In genomic region chr22:50608996-50609395, GRCh38 we compare ENCODE assay signal across 1 cellular context.
TF ChIP-seq lines count a peak whose summit lies in the region.

No MANE protein-coding gene starts in this region.

TF ChIP-seq in H1, 55 proteins besides CTCF, POLR2A, EP300 and RAD21:
- TF ChIP-seq SRF (IDR thresholded peaks at IDR 0.05; ENCODE audit: low read depth, low read length): no peak
- no peak for TF ChIP-seq CHD2 (IDR thresholded peaks at IDR 0.05; ENCODE audit: low read length)
- no peak for TF ChIP-seq KDM5A (IDR thresholded peaks at IDR 0.05; ENCODE audit: low read length)
- TF ChIP-seq CTBP2 (IDR thresholded peaks at IDR 0.05; ENCODE audit: borderline replicate concordance, insufficient read depth, insufficient read length, low read length): no peak
- TF ChIP-seq TBP (IDR thresholded peaks at IDR 0.05; ENCODE audit: low read depth, low read length): no peak
- TF ChIP-seq EGR1 (IDR thresholded peaks at IDR 0.05; ENCODE audit: borderline replicate concordance, low read depth, low read length): no peak
- no peak for TF ChIP-seq CREB1 (IDR thresholded peaks at IDR 0.05)
- TF ChIP-seq, protein P1, sequence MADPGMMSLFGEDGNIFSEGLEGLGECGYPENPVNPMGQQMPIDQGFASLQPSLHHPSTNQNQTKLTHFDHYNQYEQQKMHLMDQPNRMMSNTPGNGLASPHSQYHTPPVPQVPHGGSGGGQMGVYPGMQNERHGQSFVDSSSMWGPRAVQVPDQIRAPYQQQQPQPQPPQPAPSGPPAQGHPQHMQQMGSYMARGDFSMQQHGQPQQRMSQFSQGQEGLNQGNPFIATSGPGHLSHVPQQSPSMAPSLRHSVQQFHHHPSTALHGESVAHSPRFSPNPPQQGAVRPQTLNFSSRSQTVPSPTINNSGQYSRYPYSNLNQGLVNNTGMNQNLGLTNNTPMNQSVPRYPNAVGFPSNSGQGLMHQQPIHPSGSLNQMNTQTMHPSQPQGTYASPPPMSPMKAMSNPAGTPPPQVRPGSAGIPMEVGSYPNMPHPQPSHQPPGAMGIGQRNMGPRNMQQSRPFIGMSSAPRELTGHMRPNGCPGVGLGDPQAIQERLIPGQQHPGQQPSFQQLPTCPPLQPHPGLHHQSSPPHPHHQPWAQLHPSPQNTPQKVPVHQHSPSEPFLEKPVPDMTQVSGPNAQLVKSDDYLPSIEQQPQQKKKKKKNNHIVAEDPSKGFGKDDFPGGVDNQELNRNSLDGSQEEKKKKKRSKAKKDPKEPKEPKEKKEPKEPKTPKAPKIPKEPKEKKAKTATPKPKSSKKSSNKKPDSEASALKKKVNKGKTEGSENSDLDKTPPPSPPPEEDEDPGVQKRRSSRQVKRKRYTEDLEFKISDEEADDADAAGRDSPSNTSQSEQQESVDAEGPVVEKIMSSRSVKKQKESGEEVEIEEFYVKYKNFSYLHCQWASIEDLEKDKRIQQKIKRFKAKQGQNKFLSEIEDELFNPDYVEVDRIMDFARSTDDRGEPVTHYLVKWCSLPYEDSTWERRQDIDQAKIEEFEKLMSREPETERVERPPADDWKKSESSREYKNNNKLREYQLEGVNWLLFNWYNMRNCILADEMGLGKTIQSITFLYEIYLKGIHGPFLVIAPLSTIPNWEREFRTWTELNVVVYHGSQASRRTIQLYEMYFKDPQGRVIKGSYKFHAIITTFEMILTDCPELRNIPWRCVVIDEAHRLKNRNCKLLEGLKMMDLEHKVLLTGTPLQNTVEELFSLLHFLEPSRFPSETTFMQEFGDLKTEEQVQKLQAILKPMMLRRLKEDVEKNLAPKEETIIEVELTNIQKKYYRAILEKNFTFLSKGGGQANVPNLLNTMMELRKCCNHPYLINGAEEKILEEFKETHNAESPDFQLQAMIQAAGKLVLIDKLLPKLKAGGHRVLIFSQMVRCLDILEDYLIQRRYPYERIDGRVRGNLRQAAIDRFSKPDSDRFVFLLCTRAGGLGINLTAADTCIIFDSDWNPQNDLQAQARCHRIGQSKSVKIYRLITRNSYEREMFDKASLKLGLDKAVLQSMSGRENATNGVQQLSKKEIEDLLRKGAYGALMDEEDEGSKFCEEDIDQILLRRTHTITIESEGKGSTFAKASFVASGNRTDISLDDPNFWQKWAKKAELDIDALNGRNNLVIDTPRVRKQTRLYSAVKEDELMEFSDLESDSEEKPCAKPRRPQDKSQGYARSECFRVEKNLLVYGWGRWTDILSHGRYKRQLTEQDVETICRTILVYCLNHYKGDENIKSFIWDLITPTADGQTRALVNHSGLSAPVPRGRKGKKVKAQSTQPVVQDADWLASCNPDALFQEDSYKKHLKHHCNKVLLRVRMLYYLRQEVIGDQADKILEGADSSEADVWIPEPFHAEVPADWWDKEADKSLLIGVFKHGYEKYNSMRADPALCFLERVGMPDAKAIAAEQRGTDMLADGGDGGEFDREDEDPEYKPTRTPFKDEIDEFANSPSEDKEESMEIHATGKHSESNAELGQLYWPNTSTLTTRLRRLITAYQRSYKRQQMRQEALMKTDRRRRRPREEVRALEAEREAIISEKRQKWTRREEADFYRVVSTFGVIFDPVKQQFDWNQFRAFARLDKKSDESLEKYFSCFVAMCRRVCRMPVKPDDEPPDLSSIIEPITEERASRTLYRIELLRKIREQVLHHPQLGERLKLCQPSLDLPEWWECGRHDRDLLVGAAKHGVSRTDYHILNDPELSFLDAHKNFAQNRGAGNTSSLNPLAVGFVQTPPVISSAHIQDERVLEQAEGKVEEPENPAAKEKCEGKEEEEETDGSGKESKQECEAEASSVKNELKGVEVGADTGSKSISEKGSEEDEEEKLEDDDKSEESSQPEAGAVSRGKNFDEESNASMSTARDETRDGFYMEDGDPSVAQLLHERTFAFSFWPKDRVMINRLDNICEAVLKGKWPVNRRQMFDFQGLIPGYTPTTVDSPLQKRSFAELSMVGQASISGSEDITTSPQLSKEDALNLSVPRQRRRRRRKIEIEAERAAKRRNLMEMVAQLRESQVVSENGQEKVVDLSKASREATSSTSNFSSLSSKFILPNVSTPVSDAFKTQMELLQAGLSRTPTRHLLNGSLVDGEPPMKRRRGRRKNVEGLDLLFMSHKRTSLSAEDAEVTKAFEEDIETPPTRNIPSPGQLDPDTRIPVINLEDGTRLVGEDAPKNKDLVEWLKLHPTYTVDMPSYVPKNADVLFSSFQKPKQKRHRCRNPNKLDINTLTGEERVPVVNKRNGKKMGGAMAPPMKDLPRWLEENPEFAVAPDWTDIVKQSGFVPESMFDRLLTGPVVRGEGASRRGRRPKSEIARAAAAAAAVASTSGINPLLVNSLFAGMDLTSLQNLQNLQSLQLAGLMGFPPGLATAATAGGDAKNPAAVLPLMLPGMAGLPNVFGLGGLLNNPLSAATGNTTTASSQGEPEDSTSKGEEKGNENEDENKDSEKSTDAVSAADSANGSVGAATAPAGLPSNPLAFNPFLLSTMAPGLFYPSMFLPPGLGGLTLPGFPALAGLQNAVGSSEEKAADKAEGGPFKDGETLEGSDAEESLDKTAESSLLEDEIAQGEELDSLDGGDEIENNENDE (IDR thresholded peaks at IDR 0.05; ENCODE audit: insufficient replicate concordance, low read length): no peak
- TF ChIP-seq NANOG (IDR thresholded peaks at IDR 0.05; ENCODE audit: insufficient read depth, low read depth, low read length, poor library complexity, severe bottlenecking): no peak
- TF ChIP-seq ASH2L (IDR thresholded peaks at IDR 0.05; ENCODE audit: low read length): no peak
- TF ChIP-seq POU5F1 (IDR thresholded peaks at IDR 0.05; ENCODE audit: low read depth, low read length): no peak
- no peak for TF ChIP-seq SUZ12 (IDR thresholded peaks at IDR 0.05; ENCODE audit: low read length)
- no peak for TF ChIP-seq CBX8 (IDR thresholded peaks at IDR 0.05; ENCODE audit: borderline replicate concordance, low read depth, low read length)
- no peak for TF ChIP-seq GABPA (IDR thresholded peaks at IDR 0.05; ENCODE audit: borderline replicate concordance, insufficient read depth, low read length)
